ENCODE assay signal across 22 cellular contexts in the genomic region with DNA sequence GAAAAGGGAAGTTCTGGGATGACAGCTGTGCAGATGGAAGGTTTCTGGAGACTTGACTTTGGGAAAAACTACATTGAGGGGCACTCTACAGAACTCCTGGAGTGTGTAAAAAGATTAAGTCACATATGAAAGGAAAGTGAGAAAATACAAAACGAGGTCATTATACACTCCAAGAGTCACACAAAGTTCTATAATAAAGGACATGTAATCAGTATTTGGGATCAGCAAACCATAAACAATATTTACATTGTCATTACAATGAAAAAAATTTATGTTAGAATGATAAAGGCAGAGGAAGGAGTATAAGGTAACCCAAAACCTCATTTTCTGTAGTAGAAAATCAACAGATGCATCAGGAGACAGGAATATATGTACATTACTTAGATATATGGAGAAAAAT. TPM values are rescaled to one million over a fixed set of nuclear protein-coding genes. Genes with fewer than 3 reads are reported as not detected.
A peak's percentile ranks its signal among the peaks of the same experiment; 100 is the strongest.
DNase-seq lines count a peak whose midpoint lies in the region; ATAC-seq, FAIRE-seq and TF ChIP-seq lines count a peak whose summit lies in the region.
"Had no signal": no experiment of that assay in that cellular context is flagged by ENCODE, and none has a peak within 500 bp of the region (broad histone marks: within the 10 kb centered on the region; RNA-seq: fewer than 3 reads in every experiment).

No MANE protein-coding gene starts in this region.

- H3K4me1 Mint-ChIP-seq in endothelial cell (ENCODE audit: unreplicated experiment) = peaks cover 14% of the 10 kb centered on the region
- H3K4me1 Mint-ChIP-seq in stimulated activated memory B cell treated with anti-CD40 and anti-IgM and Interleukin-4, amounts not matched to agents 10 μg/mL and 1 μg/mL and 100 μg/mL, for 72 hours = peaks cover 25% of the 10 kb centered on the region
- H3K4me1 Mint-ChIP-seq in natural killer cell = peaks cover 14 to 17% of the 10 kb centered on the region in 2 donors

- H3K27ac Mint-ChIP-seq in endothelial cell (ENCODE audit: unreplicated experiment) (peak overlapping the region; percentile 32), natural killer cell (no peak overlapping the region)
- peak overlapping the region; percentile 75 for H3K27ac Mint-ChIP-seq in stimulated activated memory B cell treated with anti-CD40 and anti-IgM and Interleukin-4, amounts not matched to agents 10 μg/mL and 1 μg/mL and 100 μg/mL, for 72 hours

- no peak for TF ChIP-seq CTCF in D721Med (IDR thresholded peaks at IDR 0.05; ENCODE audit: insufficient read depth, missing control alignments)
- no peak for TF ChIP-seq CTCF in endothelial cell (IDR thresholded peaks at IDR 0.05; ENCODE audit: unreplicated experiment)
- TF ChIP-seq CTCF in natural killer cell (IDR thresholded peaks at IDR 0.05) = no peak

- intact Hi-C loops in natural killer cell (cut with micrococcal nuclease) (no loop called here), cardiac septum (cut with DNase I) (no loop called here)

- no peaks in the 10 kb centered on the region for H3K27me3 Mint-ChIP-seq in endothelial cell (ENCODE audit: unreplicated experiment)
- no peaks in the 10 kb centered on the region for H3K27me3 Mint-ChIP-seq in stimulated activated memory B cell treated with anti-CD40 and anti-IgM and Interleukin-4, amounts not matched to agents 10 μg/mL and 1 μg/mL and 100 μg/mL, for 72 hours
- no peaks in the 10 kb centered on the region for H3K27me3 Mint-ChIP-seq in natural killer cell (ENCODE audit: low read depth in 2 of 2)
- H3K27me3 Mint-ChIP-seq: CD4-positive, alpha-beta memory T cell had no signal

- H3K36me3 Mint-ChIP-seq in endothelial cell (ENCODE audit: low read depth, unreplicated experiment) = peaks cover 37% of the 10 kb centered on the region
- H3K36me3 Mint-ChIP-seq in stimulated activated memory B cell treated with anti-CD40 and anti-IgM and Interleukin-4, amounts not matched to agents 10 μg/mL and 1 μg/mL and 100 μg/mL, for 72 hours = peaks cover 67% of the 10 kb centered on the region
- peaks cover 24% of the 10 kb centered on the region for H3K36me3 Mint-ChIP-seq in natural killer cell

- H3K9me3 Mint-ChIP-seq in endothelial cell (ENCODE audit: unreplicated experiment) (no peaks in the 10 kb centered on the region), natural killer cell (no peaks in the 10 kb centered on the region)
- H3K9me3 Mint-ChIP-seq in stimulated activated memory B cell treated with anti-CD40 and anti-IgM and Interleukin-4, amounts not matched to agents 10 μg/mL and 1 μg/mL and 100 μg/mL, for 72 hours = no peaks in the 10 kb centered on the region

- DNase-seq in D721Med (ENCODE audit: insufficient read length, low spot score) (no peak), endothelial cell (ENCODE audit: low spot score) (no peak), natural killer cell (no peak), cardiac septum (ENCODE audit: low spot score) (no peak)
- DNase-seq: C1 segment of cervical spinal cord; Calu3; CD4-positive, alpha-beta memory T cell; COR-L47; DMS153; DND-41; GDM1; GM23248; H7; HCEC 1CT had no signal

- H3K4me3 Mint-ChIP-seq in endothelial cell (ENCODE audit: unreplicated experiment) (peak overlapping the region; percentile 19), natural killer cell (no peak overlapping the region)
- no peak overlapping the region for H3K4me3 Mint-ChIP-seq in stimulated activated memory B cell treated with anti-CD40 and anti-IgM and Interleukin-4, amounts not matched to agents 10 μg/mL and 1 μg/mL and 100 μg/mL, for 72 hours
- H3K4me3 Mint-ChIP-seq: CD4-positive, alpha-beta memory T cell had no signal

- no peak for ATAC-seq in stimulated activated memory B cell treated with anti-CD40 and anti-IgM and Interleukin-4, amounts not matched to agents 10 μg/mL and 1 μg/mL and 100 μg/mL, for 72 hours
- ATAC-seq in GM18858 (IDR thresholded peaks at IDR 0.05; ENCODE audit: unreplicated experiment) (no peak), natural killer cell (no peak), GM21619 (IDR thresholded peaks at IDR 0.05; ENCODE audit: unreplicated experiment) (no peak)
- ATAC-seq: GM12878 had no signal

- FAIRE-seq in D721Med (lab: Jason Lieb, UNC) (peak; percentile 60), TTC549 (lab: Jason Lieb, UNC) (peak; percentile 38)
- FAIRE-seq: GM12878, H1 had no signal

RNA-seq across cellular contexts. Expression of a gene that starts 22.8 kb away (rescaled TPM):
- total RNA-seq in endothelial cell (ENCODE audit: unreplicated experiment) = 53.5 TPM
- 10 to 100 TPM; 34.5 to 40.1 (median 38.4) TPM for total RNA-seq in natural killer cell
- 24.5 TPM for total RNA-seq in cardiac septum

RNA-seq across cellular contexts. Expression of a gene that starts 51.4 kb away (rescaled TPM):
- total RNA-seq in endothelial cell (ENCODE audit: unreplicated experiment) = 1.5 TPM
- total RNA-seq in natural killer cell = under 1 TPM in 2 of 3 donors, not detected in 1; 0.25 to 0.40 TPM
- 14,709 TPM for total RNA-seq in cardiac septum
- total RNA-seq: A172, A673, GM12878 had no signal

Comparison
In these comparisons a context has a peak if more than half of its experiments do, and no peak if none do; other contexts are left out.
1. H3K27ac Mint-ChIP-seq: peak in endothelial cell (single experiment) and stimulated activated memory B cell treated with anti-CD40 and anti-IgM and Interleukin-4, amounts not matched to agents 10 μg/mL and 1 μg/mL and 100 μg/mL, for 72 hours (single experiment); none in natural killer cell (0 of 2).
2. RNA of a gene that starts 51.4 kb away (total RNA-seq): 14,709 TPM in cardiac septum (single experiment); 1.5 TPM in endothelial cell (single experiment) and 0.25 to 0.40 TPM in natural killer cell; every median in the first group is over 1,000 times any median in the second.